ENCODE assay signal across 19 cellular contexts in genomic region chr3:180229113-180229512, GRCh38.
"Had no signal": no experiment of that assay in that cellular context is flagged by ENCODE, and none has a peak within 500 bp of the region (broad histone marks: within the 10 kb centered on the region; RNA-seq: fewer than 3 reads in every experiment).

No MANE protein-coding gene starts in this region.

- H3K27me3 Mint-ChIP-seq: effector memory CD8-positive, alpha-beta T cell; stimulated activated naive CD8-positive, alpha-beta T cell treated with anti-CD3 and anti-CD28 coated beads, Interleukin-15, amount 100 ng/mL, for 72 hours; type B pancreatic cell had no signal

- H3K27me3 ChIP-seq: breast epithelium, pancreas had no signal

- H3K36me3 ChIP-seq: breast epithelium, lower lobe of right lung, pancreas had no signal

- H3K4me3 ChIP-seq: breast epithelium, lower lobe of right lung, pancreas had no signal

- H3K4me1 Mint-ChIP-seq: neural crest cell; stimulated activated naive CD8-positive, alpha-beta T cell treated with anti-CD3 and anti-CD28 coated beads, Interleukin-15, amount 100 ng/mL, for 72 hours had no signal

- H3K4me1 ChIP-seq: breast epithelium, lower lobe of right lung, pancreas had no signal

- H3K36me3 Mint-ChIP-seq: type B pancreatic cell had no signal

- H3K9me3 ChIP-seq: pancreas had no signal

- ATAC-seq: effector memory CD8-positive, alpha-beta T cell; left colon; lower lobe of right lung; pancreas; stimulated activated naive CD8-positive, alpha-beta T cell treated with anti-CD3 and anti-CD28 coated beads, Interleukin-15, amount 100 ng/mL, for 72 hours had no signal

- H3K27ac ChIP-seq: breast epithelium, epithelial cell of prostate, lower lobe of right lung, pancreas had no signal

- H3K4me3 Mint-ChIP-seq: effector memory CD8-positive, alpha-beta T cell; neural crest cell; stimulated activated naive CD8-positive, alpha-beta T cell treated with anti-CD3 and anti-CD28 coated beads, Interleukin-15, amount 100 ng/mL, for 72 hours; type B pancreatic cell had no signal

- H3K27ac Mint-ChIP-seq: effector memory CD8-positive, alpha-beta T cell; stimulated activated naive CD8-positive, alpha-beta T cell treated with anti-CD3 and anti-CD28 coated beads, Interleukin-15, amount 100 ng/mL, for 72 hours; type B pancreatic cell had no signal

- DNase-seq: activated CD4-positive, alpha-beta T cell treated with anti-CD3 and anti-CD28 coated beads for 1 hour; activated CD4-positive, alpha-beta T cell treated with anti-CD3 and anti-CD28 coated beads, Interleukin-2, amount 50 U/mL, for 4 hours; activated naive CD4-positive, alpha-beta T cell treated with Interleukin-2 at 50 U/mL for 16 hours; activated T-cell treated with anti-CD3 and anti-CD28 coated beads for 4 hours; anterior cingulate cortex; dermis blood vessel endothelial cell; effector memory CD8-positive, alpha-beta T cell; head of caudate nucleus; left colon; lower lobe of right lung; midbrain; pancreas; stimulated activated CD4-positive, alpha-beta T cell treated with anti-CD3 and anti-CD28 coated beads, Interleukin-1b, Interleukin-23, amount 100 ng/mL, for 48 hours; stimulated activated naive CD8-positive, alpha-beta T cell treated with anti-CD3 and anti-CD28 coated beads, Interleukin-15, amount 100 ng/mL, for 72 hours; T1000 had no signal
